Comparison of ENCODE assay signal across 21 cellular contexts in the genomic region with DNA sequence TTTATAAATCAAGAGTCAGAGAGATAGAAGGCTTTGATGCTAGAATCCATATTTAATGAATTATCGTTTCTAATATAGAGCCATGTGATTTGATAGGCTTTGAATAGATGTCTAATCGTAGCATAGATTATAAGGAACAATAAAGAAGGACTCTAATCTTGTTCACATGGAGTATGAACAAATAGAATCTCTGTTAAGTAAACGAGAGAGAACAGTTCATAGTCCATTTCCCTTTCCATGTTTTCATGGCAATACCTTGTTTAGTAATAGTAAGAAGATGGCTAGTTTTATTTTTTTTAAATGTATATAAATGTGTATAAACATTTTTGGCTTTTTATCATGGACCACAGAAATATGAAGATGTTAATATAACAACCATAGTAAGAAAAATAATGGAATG. TPM values are rescaled to one million over a fixed set of nuclear protein-coding genes. Genes with fewer than 3 reads are reported as not detected.
DNase-seq lines count a peak whose midpoint lies in the region; ATAC-seq, FAIRE-seq and TF ChIP-seq lines count a peak whose summit lies in the region.
"Had no signal": no experiment of that assay in that cellular context is flagged by ENCODE, and none has a peak within 500 bp of the region (broad histone marks: within the 10 kb centered on the region; RNA-seq: fewer than 3 reads in every experiment).

No MANE protein-coding gene starts in this region.

- peak overlapping the region; percentile 65 for H3K4me3 Mint-ChIP-seq in activated naive CD8-positive, alpha-beta T cell
- H3K4me3 Mint-ChIP-seq in activated naive CD8-positive, alpha-beta T cell treated with anti-CD3 and anti-CD28 coated beads, Interleukin-2, amount 50 U/mL, for 24 hours, result no peak overlapping the region

- peaks cover 20% of the 10 kb centered on the region for H3K4me1 ChIP-seq in Loucy (ENCODE audit: insufficient read depth, low read length, poor library complexity, severe bottlenecking)
- H3K4me1 ChIP-seq in duodenal mucosa (ENCODE audit: control insufficient read depth in 1 of 2, insufficient read depth in 2 of 2, low read length in 2 of 2), result no peaks in the 10 kb centered on the region
- H3K4me1 ChIP-seq in small intestine (ENCODE audit: control insufficient read depth in 2 of 2, insufficient read depth in 1 of 2, low read depth in 1 of 2, low read length in 1 of 2), result no peaks in the 10 kb centered on the region
- H3K4me1 ChIP-seq: body of pancreas, colonic mucosa had no signal

- H3K4me2 ChIP-seq in Loucy (ENCODE audit: low read depth, low read length, poor library complexity, severe bottlenecking), result peak overlapping the region; percentile 9

- H3K4me3 ChIP-seq in Loucy (ENCODE audit: low read length, poor library complexity, severe bottlenecking) (no peak overlapping the region), duodenal mucosa (ENCODE audit: low read depth in 1 of 2, low read length in 2 of 2) (no peak overlapping the region), small intestine (ENCODE audit: low read depth in 1 of 2, low read length in 2 of 2) (no peak overlapping the region), coronary artery (no peak overlapping the region)
- H3K4me3 ChIP-seq: body of pancreas, colonic mucosa, psoas muscle had no signal

- no peaks in the 10 kb centered on the region for H3K27me3 Mint-ChIP-seq in activated naive CD8-positive, alpha-beta T cell
- no peaks in the 10 kb centered on the region for H3K27me3 Mint-ChIP-seq in activated naive CD8-positive, alpha-beta T cell treated with anti-CD3 and anti-CD28 coated beads, Interleukin-2, amount 50 U/mL, for 24 hours
- H3K27me3 Mint-ChIP-seq: activated CD4-positive, alpha-beta T cell treated with anti-CD3 and anti-CD28 coated beads, Interleukin-2, amount 10 ng/mL, durations not matched to agents 24 days and 14 days; stimulated activated naive CD8-positive, alpha-beta T cell treated with anti-CD3 and anti-CD28 coated beads, Interleukin-15, amount 100 ng/mL, for 72 hours had no signal

- H3K36me3 ChIP-seq in Loucy (ENCODE audit: insufficient read depth, low read length) (peaks cover 26% of the 10 kb centered on the region), duodenal mucosa (ENCODE audit: control insufficient read depth in 1 of 2, insufficient read depth in 2 of 2, low read length in 2 of 2) (peaks cover 0 to 10% of the 10 kb centered on the region in 2 donors), small intestine (ENCODE audit: control insufficient read depth in 2 of 2, insufficient read depth in 2 of 2, low read length in 2 of 2) (peaks cover 0 to 4% of the 10 kb centered on the region in 2 donors)
- H3K36me3 ChIP-seq: colonic mucosa had no signal

- H3K9me3 ChIP-seq in Loucy (ENCODE audit: insufficient read depth, low read depth, low read length) (no peaks in the 10 kb centered on the region), duodenal mucosa (ENCODE audit: control insufficient read depth in 1 of 2, low read length in 2 of 2) (no peaks in the 10 kb centered on the region), small intestine (ENCODE audit: control insufficient read depth, low read depth) (no peaks in the 10 kb centered on the region)
- H3K9me3 ChIP-seq: body of pancreas, colonic mucosa, psoas muscle had no signal

- H3K9ac ChIP-seq in Loucy (ENCODE audit: low read depth, low read length, poor library complexity, severe bottlenecking) (no peak overlapping the region), duodenal mucosa (ENCODE audit: low read depth in 1 of 2, low read length in 2 of 2) (no peak overlapping the region)

- peak; percentile 90 for FAIRE-seq in small intestine (lab: Jason Lieb, UNC)

- peaks cover 17% of the 10 kb centered on the region for H4K20me1 ChIP-seq in Loucy (ENCODE audit: insufficient read depth, low read length, poor library complexity, severe bottlenecking)

- 13 to 58% (median 32%) methylated on average over 3 of the region's 3 CpGs for WGBS in small intestine, 3 donors

- H3K9me3 Mint-ChIP-seq in activated naive CD8-positive, alpha-beta T cell (ENCODE audit: low read depth), result no peaks in the 10 kb centered on the region
- H3K9me3 Mint-ChIP-seq in activated naive CD8-positive, alpha-beta T cell treated with anti-CD3 and anti-CD28 coated beads, Interleukin-2, amount 50 U/mL, for 24 hours, result no peaks in the 10 kb centered on the region
- H3K9me3 Mint-ChIP-seq: activated CD4-positive, alpha-beta T cell treated with anti-CD3 and anti-CD28 coated beads, Interleukin-2, amount 10 ng/mL, durations not matched to agents 24 days and 14 days; activated naive CD4-positive, alpha-beta T cell treated with anti-CD3 and anti-CD28 coated beads, Interleukin-2, amount 50 U/mL, for 72 hours; stimulated activated naive CD8-positive, alpha-beta T cell treated with anti-CD3 and anti-CD28 coated beads, Interleukin-15, amount 100 ng/mL, for 72 hours had no signal

- no peak for ATAC-seq in activated naive CD8-positive, alpha-beta T cell treated with anti-CD3 and anti-CD28 coated beads, Interleukin-2, amount 50 U/mL, for 24 hours
- ATAC-seq: body of pancreas, HCT116 had no signal

- H2AFZ ChIP-seq in Loucy (ENCODE audit: low read length), result no peak overlapping the region

- no peak for DNase-seq in activated naive CD8-positive, alpha-beta T cell treated with anti-CD3 and anti-CD28 coated beads, Interleukin-2, amount 50 U/mL, for 24 hours
- DNase-seq in small intestine, result peak; percentile 40
- DNase-seq in NK-92 treated with Interleukin-12 subunit alpha and Interleukin-12 subunit beta, amount 100 ng/mL, for 24 hours (lab: John Stamatoyannopoulos, UW), result no peak
- no peak for DNase-seq in NCI-H2171 treated with DMSO at 0.1 percent for 48 hours (lab: John Stamatoyannopoulos, UW)
- no peak for DNase-seq in coronary artery (ENCODE audit: low spot score)
- DNase-seq: body of pancreas; colonic mucosa; COR-L47; glutamatergic neuron; midbrain; NCI-H1436 treated with DMSO at 0.1 percent for 48 hours; psoas muscle; stimulated activated CD4-positive, alpha-beta T cell treated with anti-CD3 and anti-CD28 coated beads, Interleukin-4, amount 100 ng/mL, for 4 hours; trophoblast cell had no signal

- H3K36me3 Mint-ChIP-seq in activated naive CD8-positive, alpha-beta T cell, result peaks cover 13% of the 10 kb centered on the region
- H3K36me3 Mint-ChIP-seq in activated naive CD8-positive, alpha-beta T cell treated with anti-CD3 and anti-CD28 coated beads, Interleukin-2, amount 50 U/mL, for 24 hours (ENCODE audit: low read depth), result peaks cover 17% of the 10 kb centered on the region

- H3K9me2 ChIP-seq in Loucy (replicated peaks; ENCODE audit: low read depth, low read length), result no peaks in the 10 kb centered on the region

- H3K4me1 Mint-ChIP-seq in activated naive CD8-positive, alpha-beta T cell (ENCODE audit: low read depth), result peaks cover 25% of the 10 kb centered on the region
- peaks cover 26% of the 10 kb centered on the region for H3K4me1 Mint-ChIP-seq in activated naive CD8-positive, alpha-beta T cell treated with anti-CD3 and anti-CD28 coated beads, Interleukin-2, amount 50 U/mL, for 24 hours

- H3K79me2 ChIP-seq in Loucy (ENCODE audit: insufficient read depth, low read length), result no peaks in the 10 kb centered on the region

- H3K27ac ChIP-seq in duodenal mucosa (ENCODE audit: low read depth, low read length), result peak overlapping the region; percentile 20
- no peak overlapping the region for H3K27ac ChIP-seq in small intestine (ENCODE audit: low read depth in 1 of 2, low read length in 1 of 2)
- H3K27ac ChIP-seq in coronary artery, result no peak overlapping the region
- H3K27ac ChIP-seq: body of pancreas, colonic mucosa had no signal

- TF ChIP-seq CTCF in Loucy (conservative IDR thresholded peaks at IDR 0.05; ENCODE audit: low read length) (no peak), coronary artery (IDR thresholded peaks at IDR 0.05) (no peak)

- H3F3A ChIP-seq in Loucy (ENCODE audit: low read depth), result peaks cover 3% of the 10 kb centered on the region; the same call in 1 of the 2 replicates

- H3K27me3 ChIP-seq in Loucy (ENCODE audit: insufficient read depth, low read length, poor library complexity, severe bottlenecking) (no peaks in the 10 kb centered on the region), duodenal mucosa (ENCODE audit: control insufficient read depth in 1 of 2, insufficient read depth in 2 of 2, low read length in 2 of 2) (no peaks in the 10 kb centered on the region), small intestine (ENCODE audit: control insufficient read depth in 2 of 2, insufficient read depth in 2 of 2, low read length in 2 of 2) (no peaks in the 10 kb centered on the region)
- H3K27me3 ChIP-seq: body of pancreas, colonic mucosa had no signal

- H3K27ac Mint-ChIP-seq in activated naive CD8-positive, alpha-beta T cell, result peak overlapping the region; percentile 83
- H3K27ac Mint-ChIP-seq in activated naive CD8-positive, alpha-beta T cell treated with anti-CD3 and anti-CD28 coated beads, Interleukin-2, amount 50 U/mL, for 24 hours, result no peak overlapping the region

RNA-seq across cellular contexts. Expression of a gene that starts 32.3 kb away (rescaled TPM):
- polyA plus RNA-seq in small intestine, result 10 to 100 TPM in 1 of 3 donors, 1 to 10 TPM in 2; 1.4 to 11.9 (median 1.6) TPM

RNA-seq across cellular contexts. Expression of a gene that starts 55.6 kb away (rescaled TPM):
- polyA plus RNA-seq in small intestine, result 10 to 100 TPM; 23.7 to 28.9 (median 28.9) TPM
